ENCODE assay signal across 1 cellular context in the genomic region with DNA sequence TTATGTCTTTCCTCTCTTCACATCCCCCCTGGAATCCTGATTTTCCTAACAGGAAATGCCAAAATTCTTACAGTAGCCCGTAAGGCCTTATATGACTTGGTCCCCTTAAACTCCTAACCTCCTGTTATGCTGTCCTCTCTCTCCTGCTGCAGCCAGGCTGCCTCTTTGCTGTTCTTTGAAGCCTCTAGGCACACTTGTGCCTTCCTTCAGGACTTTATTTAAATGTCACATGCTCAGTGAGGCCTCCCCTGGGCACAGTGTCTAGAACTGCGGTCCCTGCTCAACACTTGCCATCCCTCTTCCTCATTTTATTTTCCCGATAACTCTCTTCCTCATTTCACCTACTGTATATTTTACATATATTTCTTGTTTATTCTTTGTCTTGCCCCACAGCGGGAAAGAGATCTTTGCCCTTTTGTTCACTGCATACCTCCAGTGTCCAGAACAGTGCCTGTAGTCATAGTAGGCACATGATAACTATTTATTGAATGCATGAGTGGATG.
TF ChIP-seq lines count a peak whose summit lies in the region.

No MANE protein-coding gene starts in this region.

TF ChIP-seq in H1, 55 proteins besides CTCF, POLR2A, EP300 and RAD21 (continued from another document):
- TF ChIP-seq, protein P1, sequence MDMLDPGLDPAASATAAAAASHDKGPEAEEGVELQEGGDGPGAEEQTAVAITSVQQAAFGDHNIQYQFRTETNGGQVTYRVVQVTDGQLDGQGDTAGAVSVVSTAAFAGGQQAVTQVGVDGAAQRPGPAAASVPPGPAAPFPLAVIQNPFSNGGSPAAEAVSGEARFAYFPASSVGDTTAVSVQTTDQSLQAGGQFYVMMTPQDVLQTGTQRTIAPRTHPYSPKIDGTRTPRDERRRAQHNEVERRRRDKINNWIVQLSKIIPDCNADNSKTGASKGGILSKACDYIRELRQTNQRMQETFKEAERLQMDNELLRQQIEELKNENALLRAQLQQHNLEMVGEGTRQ (IDR thresholded peaks at IDR 0.05; ENCODE audit: low read length), result no peak
- TF ChIP-seq SAP30 (IDR thresholded peaks at IDR 0.05; ENCODE audit: insufficient read depth, insufficient replicate concordance, low read length), result no peak
- no peak for TF ChIP-seq POU5F1 (IDR thresholded peaks at IDR 0.05; ENCODE audit: low read depth, low read length)
- no peak for TF ChIP-seq NRF1 (IDR thresholded peaks at IDR 0.05; ENCODE audit: low read depth, low read length)
